In genomic region chr12:92242917-92243316, GRCh38 we compare ENCODE assay signal across 20 cellular contexts.
A peak's percentile ranks its signal among the peaks of the same experiment; 100 is the strongest.
DNase-seq lines count a peak whose midpoint lies in the region; ATAC-seq, FAIRE-seq and TF ChIP-seq lines count a peak whose summit lies in the region.
"Had no signal": no experiment of that assay in that cellular context is flagged by ENCODE, and none has a peak within 500 bp of the region (broad histone marks: within the 10 kb centered on the region; RNA-seq: fewer than 3 reads in every experiment).

No MANE protein-coding gene starts in this region.

- H3K27ac ChIP-seq in keratinocyte (ENCODE audit: control insufficient read depth, insufficient read depth, low read length) (no peak overlapping the region), transverse colon (peak overlapping the region; percentile 47 to 72 (median 66))

- H3K79me2 ChIP-seq in keratinocyte (ENCODE audit: control insufficient read depth, insufficient read depth, low read length) = no peaks in the 10 kb centered on the region

- H3K36me3 ChIP-seq in keratinocyte (ENCODE audit: control insufficient read depth in 2 of 2, extremely low read depth in 1 of 2, insufficient read depth in 2 of 2, low read length in 2 of 2) = no peaks in the 10 kb centered on the region
- no peaks in the 10 kb centered on the region for H3K36me3 ChIP-seq in transverse colon

- no peak for ATAC-seq in natural killer cell treated with Interleukin-12 subunit alpha and Interleukin-12 subunit beta and Interleukin-15 and Interleukin-18, amount 100 ng/mL, for 72 hours
- ATAC-seq: activated CD4-positive, CD25-positive, alpha-beta regulatory T cell treated with anti-CD3 and anti-CD28 coated beads, Interleukin-2, amount 50 U/mL, for 24 hours; mucosa of descending colon; T-cell had no signal

- peak; percentile 45 for DNase-seq in DMS 273 (lab: John Stamatoyannopoulos, UW; ENCODE audit: unreplicated experiment)
- no peak for DNase-seq in DMS 273 treated with DMSO at 0.1 percent for 48 hours (lab: John Stamatoyannopoulos, UW)
- DNase-seq in choroid plexus epithelial cell (ENCODE audit: low read depth) = peak; percentile 81
- no peak for DNase-seq in keratinocyte (ENCODE audit: low read depth, low spot score)
- no peak for DNase-seq in transverse colon
- DNase-seq in natural killer cell treated with Interleukin-12 subunit alpha and Interleukin-12 subunit beta and Interleukin-15 and Interleukin-18, amount 100 ng/mL, for 72 hours (ENCODE audit: low spot score) = no peak
- DNase-seq in NCI-H2196 treated with DMSO at 0.1 percent for 48 hours (lab: John Stamatoyannopoulos, UW; ENCODE audit: unreplicated experiment) = no peak
- DNase-seq in T-helper 1 cell = no peak
- DNase-seq: activated T-cell treated with anti-CD3 and anti-CD28 coated beads for 4 hours; Calu3; cerebellar nuclear complex; mucosa of descending colon; NCI-H1105; NCI-H510A; stimulated activated CD4-positive, alpha-beta T cell treated with anti-CD3 and anti-CD28 coated beads, Interleukin-2, amount 100 ng/mL, for 24 hours; T-cell had no signal

- no peak overlapping the region for H3K9ac ChIP-seq in keratinocyte (ENCODE audit: control insufficient read depth, extremely low read depth, insufficient read depth, low read length)

- H3K27me3 ChIP-seq in keratinocyte (ENCODE audit: control insufficient read depth, extremely low read depth, insufficient read depth, low read length) = no peaks in the 10 kb centered on the region
- no peaks in the 10 kb centered on the region for H3K27me3 ChIP-seq in transverse colon

- no peak overlapping the region for H3K27ac Mint-ChIP-seq in natural killer cell treated with Interleukin-12 subunit alpha and Interleukin-12 subunit beta and Interleukin-15 and Interleukin-18, amount 100 ng/mL, for 72 hours
- H3K27ac Mint-ChIP-seq: activated naive CD8-positive, alpha-beta T cell; T-cell had no signal

- 94% methylated on average over 3 of the region's 3 CpGs; no CpG with 5 or more reads in 1 of the 2 donors for WGBS in transverse colon (ENCODE audit: low coverage in 1 of 2), 2 donors

- H3K9me3 ChIP-seq in keratinocyte (ENCODE audit: control insufficient read depth, low read depth, low read length) (no peaks in the 10 kb centered on the region), transverse colon (no peaks in the 10 kb centered on the region)
- H3K9me3 ChIP-seq: mucosa of descending colon had no signal

- H2AFZ ChIP-seq in keratinocyte (ENCODE audit: control insufficient read depth, low read length) = peak overlapping the region; percentile 5

- dilution Hi-C loops in keratinocyte (cut with MboI; ENCODE audit: extremely low pct_ligation_motif_present, low sequenced_read_pairs) = no loop called here

- peak; percentile 43 for FAIRE-seq in keratinocyte (lab: Jason Lieb, UNC)
- FAIRE-seq: H1, RCC 7860 had no signal

- no peak overlapping the region for H3K4me3 Mint-ChIP-seq in natural killer cell treated with Interleukin-12 subunit alpha and Interleukin-12 subunit beta and Interleukin-15 and Interleukin-18, amount 100 ng/mL, for 72 hours
- H3K4me3 Mint-ChIP-seq: activated naive CD8-positive, alpha-beta T cell; T-cell had no signal

- TF ChIP-seq EP300 in transverse colon (IDR thresholded peaks at IDR 0.05; ENCODE audit: low read depth) = no peak

- no peaks in the 10 kb centered on the region for H3K9me3 Mint-ChIP-seq in natural killer cell treated with Interleukin-12 subunit alpha and Interleukin-12 subunit beta and Interleukin-15 and Interleukin-18, amount 100 ng/mL, for 72 hours
- H3K9me3 Mint-ChIP-seq: T-cell had no signal

- intact Hi-C loops in transverse colon (cut with DNase I; ENCODE audit: low total_unique reads) = loop anchor here (10.0 kb wide), 2 partner anchors 98 to 322 kb away; partner anchors contain the start of gene BTG1

- H3K4me3 ChIP-seq in choroid plexus epithelial cell (ENCODE audit: low read depth, low read length) (no peak overlapping the region), keratinocyte (ENCODE audit: control insufficient read depth in 2 of 3, extremely low read depth in 1 of 3, insufficient read depth in 2 of 3, low read depth in 1 of 3, low read length in 3 of 3) (no peak overlapping the region), transverse colon (no peak overlapping the region)
- H3K4me3 ChIP-seq: mucosa of descending colon had no signal

- H3K9me1 ChIP-seq in keratinocyte (ENCODE audit: control insufficient read depth, extremely low read depth, insufficient read depth, low read length) = no peaks in the 10 kb centered on the region

- no peak for TF ChIP-seq POLR2A in transverse colon (IDR thresholded peaks at IDR 0.05)

- no peaks in the 10 kb centered on the region for H3K36me3 Mint-ChIP-seq in natural killer cell treated with Interleukin-12 subunit alpha and Interleukin-12 subunit beta and Interleukin-15 and Interleukin-18, amount 100 ng/mL, for 72 hours
- H3K36me3 Mint-ChIP-seq: T-cell had no signal

- no peak overlapping the region for H3K4me2 ChIP-seq in keratinocyte (ENCODE audit: control insufficient read depth, extremely low read depth, insufficient read depth, low read depth, low read length)

- TF ChIP-seq CTCF in choroid plexus epithelial cell (conservative IDR thresholded peaks at IDR 0.05; ENCODE audit: low read depth, low read length) (no peak), keratinocyte (optimal IDR thresholded peaks at IDR 0.05 in 1 of 3, IDR thresholded peaks at IDR 0.05 in 1 of 3, conservative IDR thresholded peaks at IDR 0.05 in 1 of 3; ENCODE audit: extremely low read depth in 1 of 3, insufficient read depth in 2 of 3, low read length in 3 of 3) (no peak), transverse colon (IDR thresholded peaks at IDR 0.05) (no peak)

- H4K20me1 ChIP-seq in keratinocyte (ENCODE audit: control insufficient read depth, extremely low read depth, insufficient read depth, low read length) = no peaks in the 10 kb centered on the region

- no peaks in the 10 kb centered on the region for H3K27me3 Mint-ChIP-seq in natural killer cell treated with Interleukin-12 subunit alpha and Interleukin-12 subunit beta and Interleukin-15 and Interleukin-18, amount 100 ng/mL, for 72 hours
- H3K27me3 Mint-ChIP-seq: activated naive CD8-positive, alpha-beta T cell; T-cell had no signal

- H3K4me1 Mint-ChIP-seq in natural killer cell treated with Interleukin-12 subunit alpha and Interleukin-12 subunit beta and Interleukin-15 and Interleukin-18, amount 100 ng/mL, for 72 hours (ENCODE audit: low read depth in 2 of 2) = no peaks in the 10 kb centered on the region

- in situ Hi-C loops in transverse colon (cut with MboI; ENCODE audit: low pct_ligation_motif_present in 1 of 4, low pct_unique_long_range_greater_than_20kb in 1 of 4, low sequenced_read_pairs in 3 of 4) = no loop called here

- H3K4me1 ChIP-seq in keratinocyte (ENCODE audit: control insufficient read depth, extremely low read depth, insufficient read depth, low read length) = no peaks in the 10 kb centered on the region
- H3K4me1 ChIP-seq in transverse colon = peaks cover 0 to 18% (median 0%) of the 10 kb centered on the region in 4 donors

Comparison
In these comparisons a context has a peak if more than half of its experiments do, and no peak if none do; other contexts are left out.
1. DNase-seq: peak in DMS 273 (single experiment) and choroid plexus epithelial cell (single experiment); none in DMS 273 treated with DMSO at 0.1 percent for 48 hours (single experiment), keratinocyte (single experiment), transverse colon (single experiment), natural killer cell treated with Interleukin-12 subunit alpha and Interleukin-12 subunit beta and Interleukin-15 and Interleukin-18, amount 100 ng/mL, for 72 hours (single experiment), NCI-H2196 treated with DMSO at 0.1 percent for 48 hours (single experiment) and T-helper 1 cell (0 of 5).